8 cellular contexts compared by ENCODE assay signal in the genomic region with DNA sequence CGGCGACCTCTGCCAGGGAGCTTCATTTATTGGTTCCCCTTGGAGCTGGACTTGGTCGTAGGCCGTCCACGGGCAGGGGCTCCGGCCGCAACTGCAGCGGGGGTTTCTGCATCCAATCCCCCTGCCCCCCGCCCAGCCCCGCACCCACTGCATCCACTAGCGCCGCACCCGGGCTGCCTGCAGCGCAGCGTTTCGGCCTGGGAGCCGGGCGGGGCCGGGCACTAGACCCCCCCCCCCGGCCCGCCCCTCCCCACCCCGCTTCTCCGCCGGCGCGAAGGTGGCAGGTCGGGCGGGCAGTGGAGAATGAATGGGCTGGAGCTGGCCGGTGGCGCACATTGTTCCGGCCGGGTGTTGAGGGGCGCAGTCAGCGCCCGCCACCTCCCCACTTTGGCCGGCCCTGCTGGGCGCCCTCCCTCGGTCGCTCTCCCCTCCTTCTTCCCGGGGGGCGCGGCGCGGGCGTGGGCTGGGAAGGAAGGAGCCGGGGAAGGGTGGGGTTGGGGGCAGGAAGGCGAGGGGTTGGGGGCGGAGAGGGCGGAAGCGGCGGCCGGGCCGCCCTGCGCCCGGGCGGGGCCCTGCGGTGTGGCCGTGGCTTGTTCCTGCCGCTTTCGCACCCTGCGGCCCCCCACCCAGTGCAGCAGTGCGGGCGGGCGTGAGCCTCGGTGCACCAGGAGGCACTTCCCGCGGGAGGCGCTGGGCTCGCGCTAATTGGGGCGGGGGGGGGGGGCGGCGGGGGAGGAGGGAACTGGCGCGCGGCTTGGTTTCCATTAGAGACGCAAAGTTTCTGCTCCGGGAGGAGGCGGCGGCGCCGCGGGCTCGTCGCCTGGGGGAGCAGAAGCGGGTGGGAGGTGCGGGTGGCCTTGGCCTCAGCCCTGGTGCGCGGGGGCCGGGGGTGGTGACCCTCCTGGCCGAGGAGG. TPM values are rescaled to one million over a fixed set of nuclear protein-coding genes. Genes with fewer than 3 reads are reported as not detected.
DNase-seq lines count a peak whose midpoint lies in the region; ATAC-seq and TF ChIP-seq lines count a peak whose summit lies in the region.

No MANE protein-coding gene starts in this region.

- peaks cover 0 to 64% (median 31%) of the 10 kb centered on the region in 4 donors for H3K4me1 ChIP-seq in tibial artery

- TF ChIP-seq CTCF in omental fat pad (IDR thresholded peaks at IDR 0.05) (no peak), tibial artery (IDR thresholded peaks at IDR 0.05) (no peak)

- peak overlapping the region; percentile 74 to 92 for H3K4me3 ChIP-seq in tibial artery

- no peaks in the 10 kb centered on the region for H3K9me3 ChIP-seq in tibial artery

- H3K27me3 ChIP-seq in tibial artery, result no peaks in the 10 kb centered on the region

- ATAC-seq in GM18909 (IDR thresholded peaks at IDR 0.05; ENCODE audit: poor library complexity, unreplicated experiment), result peak; percentile 33
- peak; percentile 50 for ATAC-seq in HG03354 (IDR thresholded peaks at IDR 0.05; ENCODE audit: poor library complexity, severe bottlenecking, unreplicated experiment)
- peak; percentile 40 for ATAC-seq in omental fat pad (ENCODE audit: low FRiP score)

- H3K27ac ChIP-seq in tibial artery, result peak overlapping the region; percentile 96 to 97

- intact Hi-C loops in tibial artery (cut with DNase I; ENCODE audit: low total_unique reads), result loop anchor here (1.0 to 10.0 kb wide), 6 partner anchors 15 to 417 kb away; partner anchors contain the start of gene TTC7B

- peaks cover 16 to 23% (median 20%) of the 10 kb centered on the region in 3 donors for H3K36me3 ChIP-seq in tibial artery

- peak; percentile 31 for TF ChIP-seq POLR2A in Raji (IDR thresholded peaks at IDR 0.05; ENCODE audit: insufficient read depth, low read depth, low read length)

- DNase-seq in AG20443 (ENCODE audit: low spot score) (peak; percentile 73), globus pallidus (ENCODE audit: low spot score) (peak; percentile 62), omental fat pad (ENCODE audit: low spot score) (no peak), tibial artery (peak; percentile 38 to 82)
- peak; percentile 39 to 65 (median 44) for DNase-seq in activated naive CD4-positive, alpha-beta T cell (lab: John Stamatoyannopoulos, UW)

RNA-seq across cellular contexts. Expression of gene CALM1, which starts 0.8 kb away (rescaled TPM):
- total RNA-seq in omental fat pad, result 100 to 1,000 TPM; 286 to 443 (median 356) TPM
